Comparison of ENCODE assay signal across 1 cellular context in the genomic region with DNA sequence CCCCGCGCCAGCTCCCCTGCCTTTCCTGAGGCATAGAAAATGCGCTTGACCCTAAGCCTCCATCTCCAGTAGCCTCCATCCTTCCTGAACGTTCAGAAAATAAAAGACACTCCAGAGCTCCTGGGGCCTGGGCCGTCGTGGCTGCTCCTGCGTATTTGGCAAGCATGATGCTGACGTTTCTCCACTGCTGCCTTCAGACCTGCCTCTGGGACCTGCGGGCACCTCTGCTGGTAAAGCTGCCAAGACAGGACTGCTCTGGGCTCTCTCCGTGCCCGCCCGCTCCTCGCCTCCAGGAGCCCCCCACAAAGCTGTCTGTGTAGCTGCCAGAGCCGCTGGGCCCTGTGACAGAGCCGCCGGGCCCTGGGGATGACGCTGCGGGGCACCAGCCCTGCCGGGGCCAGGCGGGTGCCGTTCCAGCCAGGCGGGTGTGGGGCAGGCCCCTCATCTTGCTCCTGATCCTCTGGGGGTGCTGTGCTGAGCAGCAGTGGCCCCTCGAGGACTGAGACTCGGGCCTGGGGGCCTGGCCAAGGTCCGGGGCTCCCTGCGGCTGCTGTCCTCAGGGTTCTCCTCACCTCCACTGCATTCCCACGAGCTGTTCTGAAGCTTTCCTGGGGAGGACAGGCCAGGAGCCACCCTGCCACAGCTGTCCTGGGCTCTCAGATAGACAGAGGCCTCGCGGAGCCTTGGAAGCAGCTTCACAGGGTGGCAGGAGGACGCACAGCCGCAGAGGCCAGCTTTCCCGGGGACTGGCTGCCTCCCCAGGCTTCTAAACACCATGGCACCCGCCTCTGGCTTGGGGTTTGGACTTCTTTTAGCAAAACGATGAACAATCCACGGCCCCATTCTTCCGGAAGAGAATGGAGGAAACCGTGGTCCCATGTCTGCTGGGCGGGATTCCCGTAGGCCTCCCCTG.
TF ChIP-seq lines count a peak whose summit lies in the region.

No MANE protein-coding gene starts in this region.

TF ChIP-seq in HEK293, 187 proteins besides CTCF, POLR2A, EP300 and RAD21 (continued from another document):
- TF ChIP-seq, protein P1, sequence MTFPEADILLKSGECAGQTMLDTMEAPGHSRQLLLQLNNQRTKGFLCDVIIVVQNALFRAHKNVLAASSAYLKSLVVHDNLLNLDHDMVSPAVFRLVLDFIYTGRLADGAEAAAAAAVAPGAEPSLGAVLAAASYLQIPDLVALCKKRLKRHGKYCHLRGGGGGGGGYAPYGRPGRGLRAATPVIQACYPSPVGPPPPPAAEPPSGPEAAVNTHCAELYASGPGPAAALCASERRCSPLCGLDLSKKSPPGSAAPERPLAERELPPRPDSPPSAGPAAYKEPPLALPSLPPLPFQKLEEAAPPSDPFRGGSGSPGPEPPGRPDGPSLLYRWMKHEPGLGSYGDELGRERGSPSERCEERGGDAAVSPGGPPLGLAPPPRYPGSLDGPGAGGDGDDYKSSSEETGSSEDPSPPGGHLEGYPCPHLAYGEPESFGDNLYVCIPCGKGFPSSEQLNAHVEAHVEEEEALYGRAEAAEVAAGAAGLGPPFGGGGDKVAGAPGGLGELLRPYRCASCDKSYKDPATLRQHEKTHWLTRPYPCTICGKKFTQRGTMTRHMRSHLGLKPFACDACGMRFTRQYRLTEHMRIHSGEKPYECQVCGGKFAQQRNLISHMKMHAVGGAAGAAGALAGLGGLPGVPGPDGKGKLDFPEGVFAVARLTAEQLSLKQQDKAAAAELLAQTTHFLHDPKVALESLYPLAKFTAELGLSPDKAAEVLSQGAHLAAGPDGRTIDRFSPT (tag by site-specific recombination; IDR thresholded peaks at IDR 0.05) = no peak
